2 cellular contexts compared by ENCODE assay signal in the genomic region with DNA sequence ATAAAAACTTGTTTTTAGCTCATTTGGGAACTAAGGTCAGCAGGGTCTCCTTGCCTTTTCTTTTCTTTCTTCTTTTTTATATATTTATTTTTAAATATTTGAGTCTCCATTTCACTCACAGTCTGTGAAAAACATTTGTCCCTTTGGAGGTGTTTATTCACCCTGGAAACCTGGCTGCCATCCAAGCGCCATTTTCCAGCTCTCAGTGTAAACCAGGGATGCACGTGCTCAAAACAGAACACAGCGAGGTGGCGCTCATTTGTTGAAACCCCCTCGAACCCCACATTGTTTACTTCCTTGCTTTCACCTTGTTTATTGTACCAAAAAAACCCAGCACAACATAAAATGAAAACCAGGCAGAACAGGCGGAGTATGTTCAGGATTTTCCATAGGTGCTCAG.
A peak's percentile ranks its signal among the peaks of the same experiment; 100 is the strongest.
TF ChIP-seq lines count a peak whose summit lies in the region.

No MANE protein-coding gene starts in this region.

TF ChIP-seq in SK-N-SH treated with all-trans-retinoic acid at 6 μM for 48 hours, 23 proteins besides CTCF, POLR2A, EP300 and RAD21 (continued from another document):
- TF ChIP-seq, protein P1, sequence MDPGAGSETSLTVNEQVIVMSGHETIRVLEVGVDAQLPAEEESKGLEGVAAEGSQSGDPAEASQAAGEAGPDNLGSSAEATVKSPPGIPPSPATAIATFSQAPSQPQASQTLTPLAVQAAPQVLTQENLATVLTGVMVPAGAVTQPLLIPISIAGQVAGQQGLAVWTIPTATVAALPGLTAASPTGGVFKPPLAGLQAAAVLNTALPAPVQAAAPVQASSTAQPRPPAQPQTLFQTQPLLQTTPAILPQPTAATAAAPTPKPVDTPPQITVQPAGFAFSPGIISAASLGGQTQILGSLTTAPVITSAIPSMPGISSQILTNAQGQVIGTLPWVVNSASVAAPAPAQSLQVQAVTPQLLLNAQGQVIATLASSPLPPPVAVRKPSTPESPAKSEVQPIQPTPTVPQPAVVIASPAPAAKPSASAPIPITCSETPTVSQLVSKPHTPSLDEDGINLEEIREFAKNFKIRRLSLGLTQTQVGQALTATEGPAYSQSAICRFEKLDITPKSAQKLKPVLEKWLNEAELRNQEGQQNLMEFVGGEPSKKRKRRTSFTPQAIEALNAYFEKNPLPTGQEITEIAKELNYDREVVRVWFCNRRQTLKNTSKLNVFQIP (CRISPR knock-in tag; IDR thresholded peaks at IDR 0.05; ENCODE audit: borderline replicate concordance, low read depth) = no peak
- no peak for TF ChIP-seq RARB (CRISPR knock-in tag; IDR thresholded peaks at IDR 0.05)
- no peak for TF ChIP-seq OSR1 (CRISPR knock-in tag; IDR thresholded peaks at IDR 0.05)
- TF ChIP-seq ZC3H10 (CRISPR knock-in tag; IDR thresholded peaks at IDR 0.05) = no peak
- TF ChIP-seq ZNF565 (CRISPR knock-in tag; conservative IDR thresholded peaks at IDR 0.05; ENCODE audit: low read depth) = no peak
- no peak for TF ChIP-seq PPARA (CRISPR knock-in tag; IDR thresholded peaks at IDR 0.05; ENCODE audit: borderline replicate concordance)
- TF ChIP-seq GLIS3 (CRISPR knock-in tag; IDR thresholded peaks at IDR 0.05) = no peak
TF ChIP-seq in SK-N-SH treated with all-trans-retinoic acid at 6 μM for 48 hours: peak in this region for 0.

TF ChIP-seq in K562, 482 proteins besides CTCF, POLR2A, EP300 and RAD21 (continued from another document):
- TF ChIP-seq, protein P2, sequence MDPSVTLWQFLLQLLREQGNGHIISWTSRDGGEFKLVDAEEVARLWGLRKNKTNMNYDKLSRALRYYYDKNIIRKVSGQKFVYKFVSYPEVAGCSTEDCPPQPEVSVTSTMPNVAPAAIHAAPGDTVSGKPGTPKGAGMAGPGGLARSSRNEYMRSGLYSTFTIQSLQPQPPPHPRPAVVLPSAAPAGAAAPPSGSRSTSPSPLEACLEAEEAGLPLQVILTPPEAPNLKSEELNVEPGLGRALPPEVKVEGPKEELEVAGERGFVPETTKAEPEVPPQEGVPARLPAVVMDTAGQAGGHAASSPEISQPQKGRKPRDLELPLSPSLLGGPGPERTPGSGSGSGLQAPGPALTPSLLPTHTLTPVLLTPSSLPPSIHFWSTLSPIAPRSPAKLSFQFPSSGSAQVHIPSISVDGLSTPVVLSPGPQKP (CRISPR knock-in tag; IDR thresholded peaks at IDR 0.05) = no peak
- TF ChIP-seq CCAR2 (IDR thresholded peaks at IDR 0.05; ENCODE audit: low read depth, low read length) = no peak
- TF ChIP-seq SMARCA4 (IDR thresholded peaks at IDR 0.05) = no peak
- TF ChIP-seq NR3C1 (CRISPR knock-in tag; IDR thresholded peaks at IDR 0.05) = no peak
- TF ChIP-seq JUN (IDR thresholded peaks at IDR 0.05; ENCODE audit: borderline replicate concordance, low read depth, low read length) = no peak
- TF ChIP-seq JUN (CRISPR knock-in tag; IDR thresholded peaks at IDR 0.05; ENCODE audit: borderline replicate concordance) = no peak
- no peak for TF ChIP-seq ERF (CRISPR knock-in tag; IDR thresholded peaks at IDR 0.05)
- no peak for TF ChIP-seq SIN3B (IDR thresholded peaks at IDR 0.05; ENCODE audit: low read depth)
- no peak for TF ChIP-seq BRD4 (IDR thresholded peaks at IDR 0.05)
- TF ChIP-seq ZNF140 (CRISPR knock-in tag; IDR thresholded peaks at IDR 0.05) = no peak
- TF ChIP-seq HINFP (tag; conservative IDR thresholded peaks at IDR 0.05; ENCODE audit: low read depth) = no peak
- TF ChIP-seq STAT6 (CRISPR knock-in tag; IDR thresholded peaks at IDR 0.05) = no peak
- TF ChIP-seq FOXJ2 (tag; IDR thresholded peaks at IDR 0.05) = peak; percentile 81
- TF ChIP-seq YY1 (IDR thresholded peaks at IDR 0.05; ENCODE audit: borderline replicate concordance in 1 of 3, control insufficient read depth in 1 of 3, extremely low read depth in 1 of 3, insufficient read depth in 3 of 3, insufficient read length in 1 of 3, insufficient replicate concordance in 2 of 3, low read depth in 1 of 3, low read length in 2 of 3) = peak in 1 of 3 experiments; percentile 41
